Comparison of ENCODE assay signal across 17 cellular contexts in the genomic region with DNA sequence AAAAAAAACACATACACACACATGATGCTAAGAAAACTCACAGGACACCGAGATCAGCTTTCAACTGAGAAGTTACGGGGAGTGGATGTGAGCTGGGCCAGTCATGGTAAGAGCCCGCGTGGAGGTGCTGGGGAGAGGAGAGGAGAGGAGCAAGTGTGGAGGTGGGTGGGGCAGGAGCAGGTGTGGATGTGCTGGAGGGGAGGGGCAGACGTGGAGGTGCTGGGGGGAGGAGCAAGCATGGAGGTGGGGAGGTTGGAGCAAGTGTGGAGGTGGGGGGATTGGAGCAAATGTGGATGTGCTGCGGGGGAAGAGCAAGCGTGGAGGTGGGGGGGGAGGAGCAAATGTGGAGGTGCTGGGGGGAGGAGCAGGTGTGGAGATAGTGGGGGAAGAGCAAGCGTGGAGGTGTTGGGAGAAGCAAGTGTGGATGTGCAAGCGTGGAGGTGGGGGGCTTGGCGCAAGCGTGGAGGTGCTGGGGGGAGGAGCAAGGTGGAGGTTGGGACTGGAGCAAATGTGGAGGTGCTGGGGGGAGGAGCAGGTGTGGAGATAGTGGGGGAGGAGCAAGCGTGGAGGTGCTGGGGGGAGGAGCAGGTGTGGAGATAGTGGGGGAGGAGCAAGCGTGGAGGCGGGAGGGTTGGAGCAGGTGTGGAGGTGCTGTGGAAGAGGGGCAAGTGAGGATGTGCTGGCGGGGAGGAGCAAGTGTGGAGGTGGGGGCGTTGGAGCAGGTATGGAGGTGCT.
"Had no signal": no experiment of that assay in that cellular context is flagged by ENCODE, and none has a peak within 500 bp of the region (broad histone marks: within the 10 kb centered on the region; RNA-seq: fewer than 3 reads in every experiment).

No MANE protein-coding gene starts in this region.

- H3K9me3 Mint-ChIP-seq: central memory CD8-positive, alpha-beta T cell had no signal

- H3K27me3 ChIP-seq: pancreas, testis had no signal

- H3K27ac ChIP-seq: epithelial cell of prostate, pancreas, testis, VCaP had no signal

- H3K4me1 ChIP-seq: pancreas, testis had no signal

- DNase-seq: activated CD4-positive, alpha-beta T cell treated with anti-CD3 and anti-CD28 coated beads for 36 hours; activated T-cell treated with anti-CD3 and anti-CD28 coated beads, Interleukin-2, amount 50 U/mL, for 4 hours; amniotic stem cell; effector memory CD8-positive, alpha-beta T cell; left ventricle myocardium superior; mesendoderm; pancreas; stimulated activated CD4-positive, alpha-beta T cell treated with anti-CD3 and anti-CD28 coated beads, Interleukin-2, amount 100 ng/mL, for 48 hours; stimulated activated naive CD4-positive, alpha-beta T cell treated with Interleukin-2 at 50 U/mL for 16 hours; T-helper 1 cell; testis had no signal

- H3K4me3 ChIP-seq: pancreas, testis had no signal

- ATAC-seq: activated CD4-positive, alpha-beta T cell treated with anti-CD3 and anti-CD28 coated beads for 36 hours; activated T-cell treated with anti-CD3 and anti-CD28 coated beads, Interleukin-2, amount 50 U/mL, for 4 hours; effector memory CD8-positive, alpha-beta T cell; left ventricle myocardium superior had no signal

- FAIRE-seq: keratinocyte, pancreas had no signal

- H3K27me3 Mint-ChIP-seq: activated CD4-positive, alpha-beta T cell treated with anti-CD3 and anti-CD28 coated beads for 36 hours; brain; central memory CD8-positive, alpha-beta T cell; effector memory CD8-positive, alpha-beta T cell had no signal

- H3K9me3 ChIP-seq: pancreas, testis had no signal

- H3K4me3 Mint-ChIP-seq: activated CD4-positive, alpha-beta T cell treated with anti-CD3 and anti-CD28 coated beads for 36 hours; activated T-cell treated with anti-CD3 and anti-CD28 coated beads, Interleukin-2, amount 50 U/mL, for 4 hours; brain; central memory CD8-positive, alpha-beta T cell; effector memory CD8-positive, alpha-beta T cell; neural crest cell had no signal
